27 cellular contexts compared by ENCODE assay signal in the genomic region with DNA sequence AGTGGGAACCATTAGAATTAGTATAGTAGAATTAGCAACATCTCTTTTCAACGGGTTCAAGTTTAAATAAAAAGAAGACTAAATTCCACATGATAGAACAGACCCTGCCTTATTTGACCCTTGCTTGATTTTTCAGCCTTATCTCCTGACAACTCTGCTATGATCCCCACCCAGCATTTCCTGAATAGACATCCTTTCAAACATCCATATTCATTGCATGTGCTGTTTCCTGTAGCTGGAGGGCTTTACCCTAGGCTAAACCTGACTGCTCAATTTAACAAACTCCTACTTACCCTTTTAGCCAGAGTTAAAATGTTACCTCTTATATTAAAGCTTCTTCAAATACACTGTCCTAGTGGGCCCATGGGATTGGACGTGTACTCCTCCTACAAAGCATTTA.
"Had no signal": no experiment of that assay in that cellular context is flagged by ENCODE, and none has a peak within 500 bp of the region (broad histone marks: within the 10 kb centered on the region; RNA-seq: fewer than 3 reads in every experiment).

No MANE protein-coding gene starts in this region.

- H3K9me3 ChIP-seq: breast epithelium, esophagus squamous epithelium, left lung, lower lobe of right lung, mucosa of descending colon, ovary, right lobe of liver, uterus had no signal

- H3K36me3 Mint-ChIP-seq: activated CD8-positive, alpha-beta memory T cell treated with anti-CD3 and anti-CD28 coated beads, Interleukin-2, amount 10 ng/mL, durations not matched to agents 7 days and 5 days; activated naive CD4-positive, alpha-beta T cell treated with anti-CD3 and anti-CD28 coated beads, Interleukin-2, amount 50 U/mL, for 24 hours; type B pancreatic cell had no signal

- H3K4me3 Mint-ChIP-seq: activated B cell treated with CpG ODN at 0.5 μM for 24 hours; activated CD8-positive, alpha-beta memory T cell treated with anti-CD3 and anti-CD28 coated beads, Interleukin-2, amount 10 ng/mL, durations not matched to agents 7 days and 5 days; activated CD8-positive, alpha-beta T cell treated with anti-CD3 and anti-CD28 coated beads for 36 hours; activated naive CD4-positive, alpha-beta T cell treated with anti-CD3 and anti-CD28 coated beads, Interleukin-2, amount 50 U/mL, for 24 hours; activated naive CD8-positive, alpha-beta T cell treated with anti-CD3 and anti-CD28 coated beads, Interleukin-2, amount 50 U/mL, for 24 hours; nephron; stimulated activated naive CD8-positive, alpha-beta T cell treated with anti-CD3 and anti-CD28 coated beads, Interleukin-15, Interleukin-2, amounts not matched to agents 100 ng/mL and 50 ng/mL, for 24 hours; type B pancreatic cell had no signal

- H3K4me3 ChIP-seq: breast epithelium, esophagus squamous epithelium, left lung, lower lobe of right lung, mucosa of descending colon, ovary, right lobe of liver, uterus had no signal

- H3K4me1 Mint-ChIP-seq: nephron had no signal

- ATAC-seq: activated CD8-positive, alpha-beta memory T cell treated with anti-CD3 and anti-CD28 coated beads, Interleukin-2, amount 10 ng/mL, durations not matched to agents 7 days and 5 days; activated CD8-positive, alpha-beta T cell treated with anti-CD3 and anti-CD28 coated beads for 36 hours; activated naive CD8-positive, alpha-beta T cell treated with anti-CD3 and anti-CD28 coated beads, Interleukin-2, amount 50 U/mL, for 24 hours; left lung; lower lobe of right lung; mucosa of descending colon; right lobe of liver had no signal

- H3K27me3 Mint-ChIP-seq: activated B cell treated with CpG ODN at 0.5 μM for 24 hours; activated CD8-positive, alpha-beta memory T cell treated with anti-CD3 and anti-CD28 coated beads, Interleukin-2, amount 10 ng/mL, durations not matched to agents 7 days and 5 days; activated naive CD4-positive, alpha-beta T cell treated with anti-CD3 and anti-CD28 coated beads, Interleukin-2, amount 50 U/mL, for 24 hours; progenitor cell of endocrine pancreas; stimulated activated naive CD8-positive, alpha-beta T cell treated with anti-CD3 and anti-CD28 coated beads, Interleukin-15, Interleukin-2, amounts not matched to agents 100 ng/mL and 50 ng/mL, for 24 hours; type B pancreatic cell had no signal

- H3K4me1 ChIP-seq: breast epithelium, esophagus squamous epithelium, left lung, lower lobe of right lung, right lobe of liver, uterus had no signal

- H3K9me3 Mint-ChIP-seq: activated naive CD4-positive, alpha-beta T cell treated with anti-CD3 and anti-CD28 coated beads, Interleukin-2, amount 50 U/mL, for 24 hours had no signal

- H3K27me3 ChIP-seq: breast epithelium, esophagus squamous epithelium, left lung, ovary, right lobe of liver, uterus had no signal

- H3K36me3 ChIP-seq: breast epithelium, esophagus squamous epithelium, left lung, lower lobe of right lung, ovary, right lobe of liver, uterus had no signal

- H3K27ac Mint-ChIP-seq: activated B cell treated with CpG ODN at 0.5 μM for 24 hours; activated CD8-positive, alpha-beta memory T cell treated with anti-CD3 and anti-CD28 coated beads, Interleukin-2, amount 10 ng/mL, durations not matched to agents 7 days and 5 days; activated CD8-positive, alpha-beta T cell treated with anti-CD3 and anti-CD28 coated beads for 36 hours; activated naive CD8-positive, alpha-beta T cell treated with anti-CD3 and anti-CD28 coated beads, Interleukin-2, amount 50 U/mL, for 24 hours; activated T-helper 2 cell treated with anti-CD3 and anti-CD28 coated beads, Interferon-gamma antibody, Interleukin-2, Interleukin-4, amounts not matched to agents 10 μg/mL and 5 μg/mL and 100 μg/mL, durations not matched to agents 14 hours and 24 hours and 36 hours; nephron; progenitor cell of endocrine pancreas; stimulated activated naive CD8-positive, alpha-beta T cell treated with anti-CD3 and anti-CD28 coated beads, Interleukin-15, Interleukin-2, amounts not matched to agents 100 ng/mL and 50 ng/mL, for 24 hours; type B pancreatic cell had no signal

- H3K27ac ChIP-seq: breast epithelium, epithelial cell of prostate, esophagus squamous epithelium, left lung, lower lobe of right lung, ovary, right lobe of liver, uterus had no signal

- DNase-seq: activated B cell treated with CpG ODN at 0.5 μM for 24 hours; activated CD4-positive, alpha-beta T cell treated with anti-CD3 and anti-CD28 coated beads, Interleukin-2, amount 50 U/mL, for 1 hour; activated CD8-positive, alpha-beta memory T cell treated with anti-CD3 and anti-CD28 coated beads, Interleukin-2, amount 10 ng/mL, durations not matched to agents 7 days and 5 days; activated CD8-positive, alpha-beta T cell treated with anti-CD3 and anti-CD28 coated beads for 36 hours; activated naive CD8-positive, alpha-beta T cell treated with anti-CD3 and anti-CD28 coated beads, Interleukin-2, amount 50 U/mL, for 24 hours; activated T-cell treated with anti-CD3 and anti-CD28 coated beads, Interleukin-2, amount 50 U/mL, for 48 hours; amygdala; central memory CD4-positive, alpha-beta T cell; esophagus squamous epithelium; foreskin melanocyte; left lung; lower lobe of right lung; mucosa of descending colon; ovary; right lobe of liver; stimulated activated CD4-positive, alpha-beta T cell treated with anti-CD3 and anti-CD28 coated beads, Interleukin-12 subunit alpha, Interleukin-12 subunit beta, amount 100 ng/mL, for 4 hours; stimulated activated CD4-positive, alpha-beta T cell treated with anti-CD3 and anti-CD28 coated beads, Interleukin-4, amount 100 ng/mL, for 1 hour; T-helper 9 cell; uterus had no signal
